In the genomic region with DNA sequence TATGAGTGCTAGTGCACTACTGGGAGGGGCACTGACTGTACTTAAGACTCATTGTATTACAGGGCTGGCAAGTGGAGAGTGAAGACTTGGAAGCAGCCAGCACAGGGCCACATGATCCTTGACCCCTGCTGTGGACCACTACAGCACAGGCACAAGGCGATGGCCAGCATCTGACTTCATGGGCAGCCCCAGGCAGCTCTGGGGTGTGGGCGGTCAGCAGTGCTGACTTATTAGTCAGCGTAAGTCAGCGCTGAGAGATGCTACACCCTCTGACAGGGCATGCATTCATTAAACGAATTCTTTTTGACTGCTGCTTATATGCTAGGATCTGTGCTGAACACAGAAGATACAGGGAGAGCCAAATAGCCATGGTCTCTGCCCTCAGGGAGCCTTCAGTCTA, we compare ENCODE assay signal across 2 cellular contexts.
TF ChIP-seq lines count a peak whose summit lies in the region.

No MANE protein-coding gene starts in this region.

TF ChIP-seq in Ishikawa, 13 proteins besides CTCF, POLR2A, EP300 and RAD21 (continued from another document):
- TF ChIP-seq ZBTB7A (IDR thresholded peaks at IDR 0.05; ENCODE audit: low read depth) = no peak
- TF ChIP-seq USF1 (IDR thresholded peaks at IDR 0.05) = peak; percentile 45; the same call in 1 of the 2 replicates
- no peak for TF ChIP-seq TAF1 (IDR thresholded peaks at IDR 0.05; ENCODE audit: low read depth)
- TF ChIP-seq, protein P1, sequence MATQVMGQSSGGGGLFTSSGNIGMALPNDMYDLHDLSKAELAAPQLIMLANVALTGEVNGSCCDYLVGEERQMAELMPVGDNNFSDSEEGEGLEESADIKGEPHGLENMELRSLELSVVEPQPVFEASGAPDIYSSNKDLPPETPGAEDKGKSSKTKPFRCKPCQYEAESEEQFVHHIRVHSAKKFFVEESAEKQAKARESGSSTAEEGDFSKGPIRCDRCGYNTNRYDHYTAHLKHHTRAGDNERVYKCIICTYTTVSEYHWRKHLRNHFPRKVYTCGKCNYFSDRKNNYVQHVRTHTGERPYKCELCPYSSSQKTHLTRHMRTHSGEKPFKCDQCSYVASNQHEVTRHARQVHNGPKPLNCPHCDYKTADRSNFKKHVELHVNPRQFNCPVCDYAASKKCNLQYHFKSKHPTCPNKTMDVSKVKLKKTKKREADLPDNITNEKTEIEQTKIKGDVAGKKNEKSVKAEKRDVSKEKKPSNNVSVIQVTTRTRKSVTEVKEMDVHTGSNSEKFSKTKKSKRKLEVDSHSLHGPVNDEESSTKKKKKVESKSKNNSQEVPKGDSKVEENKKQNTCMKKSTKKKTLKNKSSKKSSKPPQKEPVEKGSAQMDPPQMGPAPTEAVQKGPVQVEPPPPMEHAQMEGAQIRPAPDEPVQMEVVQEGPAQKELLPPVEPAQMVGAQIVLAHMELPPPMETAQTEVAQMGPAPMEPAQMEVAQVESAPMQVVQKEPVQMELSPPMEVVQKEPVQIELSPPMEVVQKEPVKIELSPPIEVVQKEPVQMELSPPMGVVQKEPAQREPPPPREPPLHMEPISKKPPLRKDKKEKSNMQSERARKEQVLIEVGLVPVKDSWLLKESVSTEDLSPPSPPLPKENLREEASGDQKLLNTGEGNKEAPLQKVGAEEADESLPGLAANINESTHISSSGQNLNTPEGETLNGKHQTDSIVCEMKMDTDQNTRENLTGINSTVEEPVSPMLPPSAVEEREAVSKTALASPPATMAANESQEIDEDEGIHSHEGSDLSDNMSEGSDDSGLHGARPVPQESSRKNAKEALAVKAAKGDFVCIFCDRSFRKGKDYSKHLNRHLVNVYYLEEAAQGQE (IDR thresholded peaks at IDR 0.05; ENCODE audit: low read depth) = no peak
- no peak for TF ChIP-seq TCF12 (IDR thresholded peaks at IDR 0.05; ENCODE audit: low read depth)
- TF ChIP-seq EGR1 (IDR thresholded peaks at IDR 0.05) = peak; percentile 54; the same call in 1 of the 2 replicates
- TF ChIP-seq FOXM1 (IDR thresholded peaks at IDR 0.05; ENCODE audit: borderline replicate concordance, low read depth) = no peak
- TF ChIP-seq CEBPB (IDR thresholded peaks at IDR 0.05) = no peak
- TF ChIP-seq, protein P2, sequence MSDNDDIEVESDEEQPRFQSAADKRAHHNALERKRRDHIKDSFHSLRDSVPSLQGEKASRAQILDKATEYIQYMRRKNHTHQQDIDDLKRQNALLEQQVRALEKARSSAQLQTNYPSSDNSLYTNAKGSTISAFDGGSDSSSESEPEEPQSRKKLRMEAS (IDR thresholded peaks at IDR 0.05) = no peak
- TF ChIP-seq YY1 (IDR thresholded peaks at IDR 0.05; ENCODE audit: low read depth) = no peak
- 0 out of 2 replicates have a peak, but pooled peaks have one; percentile 21 for TF ChIP-seq TEAD4 (IDR thresholded peaks at IDR 0.05)
- no peak for TF ChIP-seq NFIC (IDR thresholded peaks at IDR 0.05)

TF ChIP-seq in K562, 482 proteins besides CTCF, POLR2A, EP300 and RAD21:
- TF ChIP-seq HMBOX1 (IDR thresholded peaks at IDR 0.05) (no peak), RCOR1 (IDR thresholded peaks at IDR 0.05; ENCODE audit: borderline replicate concordance in 1 of 2, low read depth in 2 of 2, low read length in 2 of 2) (no peak), STAG1 (CRISPR knock-in tag; IDR thresholded peaks at IDR 0.05; ENCODE audit: borderline replicate concordance) (no peak), EGR1 (conservative IDR thresholded peaks at IDR 0.05) (peak; percentile 35; the same call in 1 of the 2 replicates), POLR2AphosphoS2 (IDR thresholded peaks at IDR 0.05; ENCODE audit: low read length) (no peak), ZNF41 (CRISPR knock-in tag; conservative IDR thresholded peaks at IDR 0.05) (no peak)
- TF ChIP-seq, protein P3, sequence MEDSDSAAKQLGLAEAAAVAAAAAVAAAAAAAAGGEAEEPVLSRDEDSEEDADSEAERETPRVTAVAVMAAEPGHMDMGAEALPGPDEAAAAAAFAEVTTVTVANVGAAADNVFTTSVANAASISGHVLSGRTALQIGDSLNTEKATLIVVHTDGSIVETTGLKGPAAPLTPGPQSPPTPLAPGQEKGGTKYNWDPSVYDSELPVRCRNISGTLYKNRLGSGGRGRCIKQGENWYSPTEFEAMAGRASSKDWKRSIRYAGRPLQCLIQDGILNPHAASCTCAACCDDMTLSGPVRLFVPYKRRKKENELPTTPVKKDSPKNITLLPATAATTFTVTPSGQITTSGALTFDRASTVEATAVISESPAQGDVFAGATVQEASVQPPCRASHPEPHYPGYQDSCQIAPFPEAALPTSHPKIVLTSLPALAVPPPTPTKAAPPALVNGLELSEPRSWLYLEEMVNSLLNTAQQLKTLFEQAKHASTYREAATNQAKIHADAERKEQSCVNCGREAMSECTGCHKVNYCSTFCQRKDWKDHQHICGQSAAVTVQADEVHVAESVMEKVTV (CRISPR knock-in tag; IDR thresholded peaks at IDR 0.05) = no peak
